1 cellular context compared by ENCODE assay signal in genomic region chr16:71722801-71723536, GRCh38.
TF ChIP-seq lines count a peak whose summit lies in the region.

No MANE protein-coding gene starts in this region.

TF ChIP-seq in HepG2, 621 proteins besides CTCF, POLR2A, EP300 and RAD21 (continued from another document and continues in another):
- TF ChIP-seq SMAD9 (CRISPR knock-in tag; IDR thresholded peaks at IDR 0.05) = peak; percentile 54; the same call in 1 of the 2 replicates
- no peak for TF ChIP-seq ZNF367 (CRISPR knock-in tag; IDR thresholded peaks at IDR 0.05; ENCODE audit: borderline replicate concordance)
- TF ChIP-seq CHD2 (IDR thresholded peaks at IDR 0.05; ENCODE audit: low read depth, low read length) = no peak
- TF ChIP-seq ZNF563 (CRISPR knock-in tag; IDR thresholded peaks at IDR 0.05) = peak; percentile 94
- peak; percentile 91 for TF ChIP-seq PHF8 (CRISPR knock-in tag; IDR thresholded peaks at IDR 0.05)
- peak; percentile 36; the same call in 1 of the 2 replicates for TF ChIP-seq ERF (CRISPR knock-in tag; IDR thresholded peaks at IDR 0.05)
- no peak for TF ChIP-seq SRSF4 (IDR thresholded peaks at IDR 0.05; ENCODE audit: low read depth, low read length, poor library complexity, severe bottlenecking)
- peak; percentile 48; the same call in 1 of the 2 replicates for TF ChIP-seq CSRNP1 (CRISPR knock-in tag; IDR thresholded peaks at IDR 0.05)
- TF ChIP-seq, protein P1, sequence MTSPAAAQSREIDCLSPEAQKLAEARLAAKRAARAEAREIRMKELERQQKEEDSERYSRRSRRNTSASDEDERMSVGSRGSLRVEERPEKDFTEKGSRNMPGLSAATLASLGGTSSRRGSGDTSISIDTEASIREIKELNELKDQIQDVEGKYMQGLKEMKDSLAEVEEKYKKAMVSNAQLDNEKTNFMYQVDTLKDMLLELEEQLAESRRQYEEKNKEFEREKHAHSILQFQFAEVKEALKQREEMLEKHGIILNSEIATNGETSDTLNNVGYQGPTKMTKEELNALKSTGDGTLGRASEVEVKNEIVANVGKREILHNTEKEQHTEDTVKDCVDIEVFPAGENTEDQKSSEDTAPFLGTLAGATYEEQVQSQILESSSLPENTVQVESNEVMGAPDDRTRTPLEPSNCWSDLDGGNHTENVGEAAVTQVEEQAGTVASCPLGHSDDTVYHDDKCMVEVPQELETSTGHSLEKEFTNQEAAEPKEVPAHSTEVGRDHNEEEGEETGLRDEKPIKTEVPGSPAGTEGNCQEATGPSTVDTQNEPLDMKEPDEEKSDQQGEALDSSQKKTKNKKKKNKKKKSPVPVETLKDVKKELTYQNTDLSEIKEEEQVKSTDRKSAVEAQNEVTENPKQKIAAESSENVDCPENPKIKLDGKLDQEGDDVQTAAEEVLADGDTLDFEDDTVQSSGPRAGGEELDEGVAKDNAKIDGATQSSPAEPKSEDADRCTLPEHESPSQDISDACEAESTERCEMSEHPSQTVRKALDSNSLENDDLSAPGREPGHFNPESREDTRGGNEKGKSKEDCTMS (CRISPR knock-in tag; conservative IDR thresholded peaks at IDR 0.05) = no peak; the same call in 1 of the 2 replicates
- TF ChIP-seq ZSCAN22 (CRISPR knock-in tag; IDR thresholded peaks at IDR 0.05) = no peak
- peak; percentile 68; the same call in 1 of the 2 replicates for TF ChIP-seq THAP7 (CRISPR knock-in tag; IDR thresholded peaks at IDR 0.05)
- no peak for TF ChIP-seq ADNP (CRISPR knock-in tag; IDR thresholded peaks at IDR 0.05)
- peak; percentile 74; the same call in 1 of the 2 replicates for TF ChIP-seq SRY (CRISPR knock-in tag; IDR thresholded peaks at IDR 0.05)
- peak; percentile 40; the same call in 1 of the 2 replicates for TF ChIP-seq ZMYM3 (CRISPR knock-in tag; IDR thresholded peaks at IDR 0.05)
- no peak for TF ChIP-seq ZSCAN30 (CRISPR knock-in tag; IDR thresholded peaks at IDR 0.05)
- 0 out of 2 replicates have a peak, but pooled peaks have one; percentile 47 for TF ChIP-seq SNAPC4 (CRISPR knock-in tag; IDR thresholded peaks at IDR 0.05)
- no peak for TF ChIP-seq PCBP2 (optimal IDR thresholded peaks at IDR 0.05; ENCODE audit: low read depth, low read length, poor library complexity, severe bottlenecking)
- peak; percentile 69; the same call in 1 of the 2 replicates for TF ChIP-seq POGK (CRISPR knock-in tag; conservative IDR thresholded peaks at IDR 0.05)
- 0 out of 2 replicates have a peak, but pooled peaks have one; percentile 55 for TF ChIP-seq ZNF800 (CRISPR knock-in tag; IDR thresholded peaks at IDR 0.05)
- no peak for TF ChIP-seq ZNF20 (CRISPR knock-in tag; IDR thresholded peaks at IDR 0.05)
- TF ChIP-seq SOX6 (IDR thresholded peaks at IDR 0.05) = no peak
- TF ChIP-seq SOX6 (CRISPR knock-in tag; IDR thresholded peaks at IDR 0.05) = peak; percentile 57; the same call in 1 of the 2 replicates
- TF ChIP-seq JUND (CRISPR knock-in tag; IDR thresholded peaks at IDR 0.05) = 0 out of 2 replicates have a peak, but pooled peaks have one; percentile 36
- TF ChIP-seq MYC (CRISPR knock-in tag; IDR thresholded peaks at IDR 0.05; ENCODE audit: borderline replicate concordance) = peak; percentile 49; the same call in 1 of the 2 replicates
- peak; percentile 69 for TF ChIP-seq ZNF225 (CRISPR knock-in tag; IDR thresholded peaks at IDR 0.05)
- TF ChIP-seq ZNF460 (CRISPR knock-in tag; IDR thresholded peaks at IDR 0.05; ENCODE audit: borderline replicate concordance) = no peak
- TF ChIP-seq ARID3A (IDR thresholded peaks at IDR 0.05; ENCODE audit: low read depth, low read length) = no peak
- TF ChIP-seq RXRB (CRISPR knock-in tag; IDR thresholded peaks at IDR 0.05; ENCODE audit: borderline replicate concordance) = peak; percentile 31; the same call in 1 of the 2 replicates
- TF ChIP-seq ZNF503 (CRISPR knock-in tag; IDR thresholded peaks at IDR 0.05) = peak; percentile 44; the same call in 1 of the 2 replicates
- TF ChIP-seq, protein P2, sequence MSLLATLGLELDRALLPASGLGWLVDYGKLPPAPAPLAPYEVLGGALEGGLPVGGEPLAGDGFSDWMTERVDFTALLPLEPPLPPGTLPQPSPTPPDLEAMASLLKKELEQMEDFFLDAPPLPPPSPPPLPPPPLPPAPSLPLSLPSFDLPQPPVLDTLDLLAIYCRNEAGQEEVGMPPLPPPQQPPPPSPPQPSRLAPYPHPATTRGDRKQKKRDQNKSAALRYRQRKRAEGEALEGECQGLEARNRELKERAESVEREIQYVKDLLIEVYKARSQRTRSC (CRISPR knock-in tag; IDR thresholded peaks at IDR 0.05; ENCODE audit: low read depth) = no peak
- peak in 1 of 2 experiments; percentile 59; a peak in 1 of 4 replicates for TF ChIP-seq ATF4 (CRISPR knock-in tag; IDR thresholded peaks at IDR 0.05)
- TF ChIP-seq FOXK1 (CRISPR knock-in tag; IDR thresholded peaks at IDR 0.05; ENCODE audit: borderline replicate concordance, low read depth) = peak; percentile 72; the same call in 1 of the 2 replicates
- 0 out of 2 replicates have a peak, but pooled peaks have one; percentile 63 for TF ChIP-seq PAX8 (CRISPR knock-in tag; IDR thresholded peaks at IDR 0.05; ENCODE audit: borderline replicate concordance)
- TF ChIP-seq ZNF788 (CRISPR knock-in tag; IDR thresholded peaks at IDR 0.05; ENCODE audit: borderline replicate concordance) = peak; percentile 85; the same call in 1 of the 2 replicates
- peak; percentile 60 for TF ChIP-seq SPEN (CRISPR knock-in tag; IDR thresholded peaks at IDR 0.05; ENCODE audit: low read depth)
- TF ChIP-seq IRF9 (CRISPR knock-in tag; IDR thresholded peaks at IDR 0.05; ENCODE audit: borderline replicate concordance) = peak; percentile 56; the same call in 1 of the 2 replicates
- no peak for TF ChIP-seq CC2D1A (CRISPR knock-in tag; IDR thresholded peaks at IDR 0.05)
- TF ChIP-seq ZNF335 (CRISPR knock-in tag; IDR thresholded peaks at IDR 0.05) = 0 out of 2 replicates have a peak, but pooled peaks have one; percentile 45
